Comparison of ENCODE assay signal across 1 cellular context in the genomic region with DNA sequence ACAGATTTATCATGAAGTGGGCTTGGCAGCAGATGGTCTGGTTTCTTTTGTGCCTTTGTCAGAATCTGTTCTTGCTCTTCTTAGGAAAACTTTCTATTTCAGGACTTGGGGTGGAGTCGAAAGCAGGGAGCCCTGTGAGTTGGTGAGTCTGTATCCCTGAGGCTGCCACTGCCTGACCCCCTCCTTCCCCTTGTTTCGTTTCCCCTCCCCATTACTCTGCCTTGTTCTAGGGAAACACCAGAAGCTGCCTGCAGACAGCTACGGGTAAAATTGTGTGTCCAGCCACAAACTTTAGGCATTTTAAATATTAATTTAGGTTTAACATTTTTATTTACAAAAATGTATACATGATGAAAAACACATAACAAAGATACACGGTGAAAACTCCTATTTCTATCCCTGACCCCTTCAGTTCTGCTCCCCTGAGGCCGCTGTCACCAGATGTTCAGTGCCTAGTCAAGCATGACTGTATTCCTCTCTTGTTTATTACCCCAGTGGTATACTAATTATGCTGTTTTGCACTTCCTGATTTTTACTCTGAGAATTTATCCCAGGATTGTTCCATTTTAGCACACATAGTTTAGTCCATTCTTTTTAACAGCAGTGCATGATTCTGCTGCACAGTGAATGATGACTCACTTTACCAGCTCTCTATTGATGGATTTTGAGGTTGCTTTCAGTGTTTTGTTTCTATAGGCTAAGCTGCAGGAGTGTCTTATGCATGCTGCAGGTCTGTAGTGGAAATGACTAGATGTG.
TF ChIP-seq lines count a peak whose summit lies in the region.

No MANE protein-coding gene starts in this region.

TF ChIP-seq in K562, 482 proteins besides CTCF, POLR2A, EP300 and RAD21 (continued from another document):
- TF ChIP-seq MECOM (CRISPR knock-in tag; IDR thresholded peaks at IDR 0.05), result no peak
- TF ChIP-seq ZNF778 (CRISPR knock-in tag; IDR thresholded peaks at IDR 0.05), result no peak
- TF ChIP-seq POLR3A (IDR thresholded peaks at IDR 0.05; ENCODE audit: borderline replicate concordance, extremely low read depth, insufficient read depth, insufficient read length), result no peak
- 0 out of 2 replicates have a peak, but pooled peaks have one; percentile 32 for TF ChIP-seq TCF7L2 (IDR thresholded peaks at IDR 0.05; ENCODE audit: low read depth, low read length)
- no peak for TF ChIP-seq HLTF (IDR thresholded peaks at IDR 0.05)
- TF ChIP-seq TAF7 (tag; IDR thresholded peaks at IDR 0.05), result no peak
- TF ChIP-seq ZNF75A (CRISPR knock-in tag; IDR thresholded peaks at IDR 0.05), result no peak
- no peak for TF ChIP-seq HSF4 (CRISPR knock-in tag; IDR thresholded peaks at IDR 0.05; ENCODE audit: borderline replicate concordance)
- TF ChIP-seq POLR2H (tag; IDR thresholded peaks at IDR 0.05; ENCODE audit: low read depth), result no peak
- TF ChIP-seq ZNF354B (CRISPR knock-in tag; IDR thresholded peaks at IDR 0.05), result no peak
- no peak for TF ChIP-seq ZNF274 (IDR thresholded peaks at IDR 0.05; ENCODE audit: borderline replicate concordance, low read depth, low read length)
- no peak for TF ChIP-seq MAFG (tag; conservative IDR thresholded peaks at IDR 0.05)
- TF ChIP-seq, protein P1, sequence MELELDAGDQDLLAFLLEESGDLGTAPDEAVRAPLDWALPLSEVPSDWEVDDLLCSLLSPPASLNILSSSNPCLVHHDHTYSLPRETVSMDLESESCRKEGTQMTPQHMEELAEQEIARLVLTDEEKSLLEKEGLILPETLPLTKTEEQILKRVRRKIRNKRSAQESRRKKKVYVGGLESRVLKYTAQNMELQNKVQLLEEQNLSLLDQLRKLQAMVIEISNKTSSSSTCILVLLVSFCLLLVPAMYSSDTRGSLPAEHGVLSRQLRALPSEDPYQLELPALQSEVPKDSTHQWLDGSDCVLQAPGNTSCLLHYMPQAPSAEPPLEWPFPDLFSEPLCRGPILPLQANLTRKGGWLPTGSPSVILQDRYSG (tag; conservative IDR thresholded peaks at IDR 0.05; ENCODE audit: low read depth), result no peak
- no peak for TF ChIP-seq U2AF1 (optimal IDR thresholded peaks at IDR 0.05; ENCODE audit: low read depth, low read length)
- TF ChIP-seq FOSL1 (tag; conservative IDR thresholded peaks at IDR 0.05), result 0 out of 2 replicates have a peak, but pooled peaks have one; percentile 40
- TF ChIP-seq, protein P2, sequence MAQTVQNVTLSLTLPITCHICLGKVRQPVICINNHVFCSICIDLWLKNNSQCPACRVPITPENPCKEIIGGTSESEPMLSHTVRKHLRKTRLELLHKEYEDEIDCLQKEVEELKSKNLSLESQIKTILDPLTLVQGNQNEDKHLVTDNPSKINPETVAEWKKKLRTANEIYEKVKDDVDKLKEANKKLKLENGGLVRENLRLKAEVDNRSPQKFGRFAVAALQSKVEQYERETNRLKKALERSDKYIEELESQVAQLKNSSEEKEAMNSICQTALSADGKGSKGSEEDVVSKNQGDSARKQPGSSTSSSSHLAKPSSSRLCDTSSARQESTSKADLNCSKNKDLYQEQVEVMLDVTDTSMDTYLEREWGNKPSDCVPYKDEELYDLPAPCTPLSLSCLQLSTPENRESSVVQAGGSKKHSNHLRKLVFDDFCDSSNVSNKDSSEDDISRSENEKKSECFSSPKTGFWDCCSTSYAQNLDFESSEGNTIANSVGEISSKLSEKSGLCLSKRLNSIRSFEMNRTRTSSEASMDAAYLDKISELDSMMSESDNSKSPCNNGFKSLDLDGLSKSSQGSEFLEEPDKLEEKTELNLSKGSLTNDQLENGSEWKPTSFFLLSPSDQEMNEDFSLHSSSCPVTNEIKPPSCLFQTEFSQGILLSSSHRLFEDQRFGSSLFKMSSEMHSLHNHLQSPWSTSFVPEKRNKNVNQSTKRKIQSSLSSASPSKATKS (CRISPR knock-in tag; IDR thresholded peaks at IDR 0.05), result no peak
- TF ChIP-seq RUNX1 (IDR thresholded peaks at IDR 0.05; ENCODE audit: low read depth), result no peak
- 0 out of 2 replicates have a peak, but pooled peaks have one; percentile 28 for TF ChIP-seq ZNF347 (CRISPR knock-in tag; IDR thresholded peaks at IDR 0.05; ENCODE audit: low read depth)
- TF ChIP-seq, protein P3, sequence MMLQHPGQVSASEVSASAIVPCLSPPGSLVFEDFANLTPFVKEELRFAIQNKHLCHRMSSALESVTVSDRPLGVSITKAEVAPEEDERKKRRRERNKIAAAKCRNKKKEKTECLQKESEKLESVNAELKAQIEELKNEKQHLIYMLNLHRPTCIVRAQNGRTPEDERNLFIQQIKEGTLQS (IDR thresholded peaks at IDR 0.05), result peak; percentile 73
- TF ChIP-seq, protein P3 (CRISPR knock-in tag; conservative IDR thresholded peaks at IDR 0.05), result no peak
- no peak for TF ChIP-seq ZNF764 (CRISPR knock-in tag; IDR thresholded peaks at IDR 0.05; ENCODE audit: low read depth)
- TF ChIP-seq, protein P4, sequence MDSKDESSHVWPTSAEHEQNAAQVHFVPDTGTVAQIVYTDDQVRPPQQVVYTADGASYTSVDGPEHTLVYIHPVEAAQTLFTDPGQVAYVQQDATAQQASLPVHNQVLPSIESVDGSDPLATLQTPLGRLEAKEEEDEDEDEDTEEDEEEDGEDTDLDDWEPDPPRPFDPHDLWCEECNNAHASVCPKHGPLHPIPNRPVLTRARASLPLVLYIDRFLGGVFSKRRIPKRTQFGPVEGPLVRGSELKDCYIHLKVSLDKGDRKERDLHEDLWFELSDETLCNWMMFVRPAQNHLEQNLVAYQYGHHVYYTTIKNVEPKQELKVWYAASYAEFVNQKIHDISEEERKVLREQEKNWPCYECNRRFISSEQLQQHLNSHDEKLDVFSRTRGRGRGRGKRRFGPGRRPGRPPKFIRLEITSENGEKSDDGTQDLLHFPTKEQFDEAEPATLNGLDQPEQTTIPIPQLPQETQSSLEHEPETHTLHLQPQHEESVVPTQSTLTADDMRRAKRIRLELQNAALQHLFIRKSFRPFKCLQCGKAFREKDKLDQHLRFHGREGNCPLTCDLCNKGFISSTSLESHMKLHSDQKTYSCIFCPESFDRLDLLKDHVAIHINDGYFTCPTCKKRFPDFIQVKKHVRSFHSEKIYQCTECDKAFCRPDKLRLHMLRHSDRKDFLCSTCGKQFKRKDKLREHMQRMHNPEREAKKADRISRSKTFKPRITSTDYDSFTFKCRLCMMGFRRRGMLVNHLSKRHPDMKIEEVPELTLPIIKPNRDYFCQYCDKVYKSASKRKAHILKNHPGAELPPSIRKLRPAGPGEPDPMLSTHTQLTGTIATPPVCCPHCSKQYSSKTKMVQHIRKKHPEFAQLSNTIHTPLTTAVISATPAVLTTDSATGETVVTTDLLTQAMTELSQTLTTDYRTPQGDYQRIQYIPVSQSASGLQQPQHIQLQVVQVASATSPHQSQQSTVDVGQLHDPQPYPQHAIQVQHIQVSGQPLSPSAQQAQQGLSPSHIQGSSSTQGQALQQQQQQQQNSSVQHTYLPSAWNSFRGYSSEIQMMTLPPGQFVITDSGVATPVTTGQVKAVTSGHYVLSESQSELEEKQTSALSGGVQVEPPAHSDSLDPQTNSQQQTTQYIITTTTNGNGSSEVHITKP (IDR thresholded peaks at IDR 0.05; ENCODE audit: partially characterized antibody), result peak; percentile 91
- no peak for TF ChIP-seq RBM34 (IDR thresholded peaks at IDR 0.05; ENCODE audit: borderline replicate concordance, insufficient read depth, low read length)
- TF ChIP-seq JUND (IDR thresholded peaks at IDR 0.05; ENCODE audit: borderline replicate concordance, low read depth, low read length), result peak; percentile 52; the same call in 1 of the 2 replicates
- 0 out of 3 replicates have a peak, but pooled peaks have one; percentile 24 for TF ChIP-seq JUND (tag; IDR thresholded peaks at IDR 0.05; ENCODE audit: borderline replicate concordance, low read depth, low read length)
- peak; percentile 31 for TF ChIP-seq RBBP5 (IDR thresholded peaks at IDR 0.05; ENCODE audit: borderline replicate concordance, insufficient read depth, low read length, poor library complexity, severe bottlenecking)
- TF ChIP-seq, protein P5, sequence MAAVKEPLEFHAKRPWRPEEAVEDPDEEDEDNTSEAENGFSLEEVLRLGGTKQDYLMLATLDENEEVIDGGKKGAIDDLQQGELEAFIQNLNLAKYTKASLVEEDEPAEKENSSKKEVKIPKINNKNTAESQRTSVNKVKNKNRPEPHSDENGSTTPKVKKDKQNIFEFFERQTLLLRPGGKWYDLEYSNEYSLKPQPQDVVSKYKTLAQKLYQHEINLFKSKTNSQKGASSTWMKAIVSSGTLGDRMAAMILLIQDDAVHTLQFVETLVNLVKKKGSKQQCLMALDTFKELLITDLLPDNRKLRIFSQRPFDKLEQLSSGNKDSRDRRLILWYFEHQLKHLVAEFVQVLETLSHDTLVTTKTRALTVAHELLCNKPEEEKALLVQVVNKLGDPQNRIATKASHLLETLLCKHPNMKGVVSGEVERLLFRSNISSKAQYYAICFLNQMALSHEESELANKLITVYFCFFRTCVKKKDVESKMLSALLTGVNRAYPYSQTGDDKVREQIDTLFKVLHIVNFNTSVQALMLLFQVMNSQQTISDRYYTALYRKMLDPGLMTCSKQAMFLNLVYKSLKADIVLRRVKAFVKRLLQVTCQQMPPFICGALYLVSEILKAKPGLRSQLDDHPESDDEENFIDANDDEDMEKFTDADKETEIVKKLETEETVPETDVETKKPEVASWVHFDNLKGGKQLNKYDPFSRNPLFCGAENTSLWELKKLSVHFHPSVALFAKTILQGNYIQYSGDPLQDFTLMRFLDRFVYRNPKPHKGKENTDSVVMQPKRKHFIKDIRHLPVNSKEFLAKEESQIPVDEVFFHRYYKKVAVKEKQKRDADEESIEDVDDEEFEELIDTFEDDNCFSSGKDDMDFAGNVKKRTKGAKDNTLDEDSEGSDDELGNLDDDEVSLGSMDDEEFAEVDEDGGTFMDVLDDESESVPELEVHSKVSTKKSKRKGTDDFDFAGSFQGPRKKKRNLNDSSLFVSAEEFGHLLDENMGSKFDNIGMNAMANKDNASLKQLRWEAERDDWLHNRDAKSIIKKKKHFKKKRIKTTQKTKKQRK (IDR thresholded peaks at IDR 0.05; ENCODE audit: borderline replicate concordance, low read depth, low read length), result no peak
- peak; percentile 84 for TF ChIP-seq SPI1 (IDR thresholded peaks at IDR 0.05; ENCODE audit: borderline replicate concordance, low read depth, low read length)
